In genomic region chr17:56933868-56934267, GRCh38 we compare ENCODE assay signal across 20 cellular contexts. TPM values are rescaled to one million over a fixed set of nuclear protein-coding genes. Genes with fewer than 3 reads are reported as not detected.
DNase-seq lines count a peak whose midpoint lies in the region; ATAC-seq, FAIRE-seq and TF ChIP-seq lines count a peak whose summit lies in the region.
"Had no signal": no experiment of that assay in that cellular context is flagged by ENCODE, and none has a peak within 500 bp of the region (broad histone marks: within the 10 kb centered on the region; RNA-seq: fewer than 3 reads in every experiment).

No MANE protein-coding gene starts in this region.

- peak overlapping the region; percentile 47 for H3K27ac ChIP-seq in keratinocyte (ENCODE audit: control insufficient read depth, insufficient read depth, low read length)
- H3K27ac ChIP-seq: A549, C4-2B, HL-60 had no signal

- H3K4me3 Mint-ChIP-seq in activated T-cell treated with anti-CD3 and anti-CD28 coated beads, Interleukin-2, amount 50 U/mL, for 72 hours = peak overlapping the region in 1 of 2 donors; percentile 37
- H3K4me3 Mint-ChIP-seq in activated T-cell treated with anti-CD3 and anti-CD28 coated beads, Interleukin-2, amount 50 U/mL, for 4 hours = no peak overlapping the region
- H3K4me3 Mint-ChIP-seq in central memory CD8-positive, alpha-beta T cell = no peak overlapping the region
- H3K4me3 Mint-ChIP-seq in stimulated activated effector memory CD8-positive, alpha-beta T cell treated with anti-CD3 and anti-CD28 coated beads, Interleukin-12 subunit alpha, Interleukin-12 subunit beta, amount 100 ng/mL, for 72 hours = no peak overlapping the region
- H3K4me3 Mint-ChIP-seq: CD4-positive, alpha-beta memory T cell had no signal

- no peak overlapping the region for H3K4me3 ChIP-seq in keratinocyte (ENCODE audit: control insufficient read depth in 2 of 3, extremely low read depth in 1 of 3, insufficient read depth in 2 of 3, low read depth in 1 of 3, low read length in 3 of 3)
- H3K4me3 ChIP-seq: A549, HAP-1 had no signal

- no peaks in the 10 kb centered on the region for H3K27me3 Mint-ChIP-seq in activated T-cell treated with anti-CD3 and anti-CD28 coated beads, Interleukin-2, amount 50 U/mL, for 72 hours (ENCODE audit: low read depth)
- H3K27me3 Mint-ChIP-seq in activated T-cell treated with anti-CD3 and anti-CD28 coated beads, Interleukin-2, amount 50 U/mL, for 4 hours (ENCODE audit: low read depth) = no peaks in the 10 kb centered on the region
- H3K27me3 Mint-ChIP-seq in central memory CD8-positive, alpha-beta T cell = no peaks in the 10 kb centered on the region
- H3K27me3 Mint-ChIP-seq: CD4-positive, alpha-beta memory T cell had no signal

- H2AFZ ChIP-seq in keratinocyte (ENCODE audit: control insufficient read depth, low read length) = no peak overlapping the region

- H3K9me1 ChIP-seq in keratinocyte (ENCODE audit: control insufficient read depth, extremely low read depth, insufficient read depth, low read length) = no peaks in the 10 kb centered on the region

- H3K9ac ChIP-seq in keratinocyte (ENCODE audit: control insufficient read depth, extremely low read depth, insufficient read depth, low read length) = no peak overlapping the region

- no peaks in the 10 kb centered on the region for H3K9me3 ChIP-seq in keratinocyte (ENCODE audit: control insufficient read depth, low read depth, low read length)
- H3K9me3 ChIP-seq: BE2C had no signal

- peak overlapping the region; percentile 69 for H3K27ac Mint-ChIP-seq in activated T-cell treated with anti-CD3 and anti-CD28 coated beads, Interleukin-2, amount 50 U/mL, for 72 hours
- peak overlapping the region; percentile 32 for H3K27ac Mint-ChIP-seq in central memory CD8-positive, alpha-beta T cell (ENCODE audit: low read depth)
- H3K27ac Mint-ChIP-seq in stimulated activated effector memory CD8-positive, alpha-beta T cell treated with anti-CD3 and anti-CD28 coated beads, Interleukin-12 subunit alpha, Interleukin-12 subunit beta, amount 100 ng/mL, for 72 hours = no peak overlapping the region
- H3K27ac Mint-ChIP-seq: CD4-positive, alpha-beta memory T cell had no signal

- dilution Hi-C loops in keratinocyte (cut with MboI; ENCODE audit: extremely low pct_ligation_motif_present, low sequenced_read_pairs) = no loop called here

- no peaks in the 10 kb centered on the region for H4K20me1 ChIP-seq in keratinocyte (ENCODE audit: control insufficient read depth, extremely low read depth, insufficient read depth, low read length)

- no peaks in the 10 kb centered on the region for H3K27me3 ChIP-seq in keratinocyte (ENCODE audit: control insufficient read depth, extremely low read depth, insufficient read depth, low read length)
- H3K27me3 ChIP-seq: BE2C had no signal

- FAIRE-seq in keratinocyte (lab: Jason Lieb, UNC) = no peak
- FAIRE-seq: A549, D721Med, G401.6, GM12891, H1 had no signal

- H3K36me3 Mint-ChIP-seq in activated T-cell treated with anti-CD3 and anti-CD28 coated beads, Interleukin-2, amount 50 U/mL, for 72 hours (ENCODE audit: insufficient read depth in 2 of 2) = peaks cover 13 to 55% of the 10 kb centered on the region in 2 donors
- H3K36me3 Mint-ChIP-seq in activated T-cell treated with anti-CD3 and anti-CD28 coated beads, Interleukin-2, amount 50 U/mL, for 4 hours (ENCODE audit: insufficient read depth) = peaks cover 28% of the 10 kb centered on the region
- peaks cover 22% of the 10 kb centered on the region for H3K36me3 Mint-ChIP-seq in central memory CD8-positive, alpha-beta T cell (ENCODE audit: insufficient read depth)
- H3K36me3 Mint-ChIP-seq in stimulated activated effector memory CD8-positive, alpha-beta T cell treated with anti-CD3 and anti-CD28 coated beads, Interleukin-12 subunit alpha, Interleukin-12 subunit beta, amount 100 ng/mL, for 72 hours = peaks cover 48% of the 10 kb centered on the region

- peaks cover 33% of the 10 kb centered on the region for H3K4me1 ChIP-seq in keratinocyte (ENCODE audit: control insufficient read depth, extremely low read depth, insufficient read depth, low read length)
- H3K4me1 ChIP-seq: A549, BE2C, HAP-1 had no signal

- H3K4me1 Mint-ChIP-seq in activated T-cell treated with anti-CD3 and anti-CD28 coated beads, Interleukin-2, amount 50 U/mL, for 72 hours (ENCODE audit: low read depth) = peaks cover 34% of the 10 kb centered on the region
- peaks cover 8% of the 10 kb centered on the region for H3K4me1 Mint-ChIP-seq in activated T-cell treated with anti-CD3 and anti-CD28 coated beads, Interleukin-2, amount 50 U/mL, for 4 hours (ENCODE audit: low read depth)
- H3K4me1 Mint-ChIP-seq in central memory CD8-positive, alpha-beta T cell = no peaks in the 10 kb centered on the region
- peaks cover 15% of the 10 kb centered on the region for H3K4me1 Mint-ChIP-seq in stimulated activated effector memory CD8-positive, alpha-beta T cell treated with anti-CD3 and anti-CD28 coated beads, Interleukin-12 subunit alpha, Interleukin-12 subunit beta, amount 100 ng/mL, for 72 hours
- H3K4me1 Mint-ChIP-seq: CD4-positive, alpha-beta memory T cell had no signal

- H3K4me2 ChIP-seq in keratinocyte (ENCODE audit: control insufficient read depth, extremely low read depth, insufficient read depth, low read depth, low read length) = peak overlapping the region; percentile 29
- H3K4me2 ChIP-seq: A549 had no signal

- no peaks in the 10 kb centered on the region for H3K9me3 Mint-ChIP-seq in activated T-cell treated with anti-CD3 and anti-CD28 coated beads, Interleukin-2, amount 50 U/mL, for 72 hours
- H3K9me3 Mint-ChIP-seq in activated T-cell treated with anti-CD3 and anti-CD28 coated beads, Interleukin-2, amount 50 U/mL, for 4 hours = peaks cover 5% of the 10 kb centered on the region
- H3K9me3 Mint-ChIP-seq in central memory CD8-positive, alpha-beta T cell = no peaks in the 10 kb centered on the region
- H3K9me3 Mint-ChIP-seq in stimulated activated effector memory CD8-positive, alpha-beta T cell treated with anti-CD3 and anti-CD28 coated beads, Interleukin-12 subunit alpha, Interleukin-12 subunit beta, amount 100 ng/mL, for 72 hours = no peaks in the 10 kb centered on the region

- no peak for DNase-seq in activated T-cell treated with anti-CD3 and anti-CD28 coated beads, Interleukin-2, amount 50 U/mL, for 72 hours
- no peak for DNase-seq in activated T-cell treated with anti-CD3 and anti-CD28 coated beads, Interleukin-2, amount 50 U/mL, for 4 hours
- no peak for DNase-seq in central memory CD8-positive, alpha-beta T cell (ENCODE audit: low spot score in 2 of 2)
- DNase-seq in keratinocyte (ENCODE audit: low read depth, low spot score) = no peak
- DNase-seq in stimulated activated effector memory CD8-positive, alpha-beta T cell treated with anti-CD3 and anti-CD28 coated beads, Interleukin-12 subunit alpha, Interleukin-12 subunit beta, amount 100 ng/mL, for 72 hours (ENCODE audit: low spot score in 2 of 2) = peak in 1 of 2 donors; percentile 20
- no peak for DNase-seq in HK-2 (ENCODE audit: unreplicated experiment)
- DNase-seq: BE2C; CD4-positive, alpha-beta memory T cell; DMS153; DMS79 treated with DMSO at 0.1 percent for 48 hours; EL had no signal

- H3K79me2 ChIP-seq in keratinocyte (ENCODE audit: control insufficient read depth, insufficient read depth, low read length) = no peaks in the 10 kb centered on the region

- ATAC-seq in activated T-cell treated with anti-CD3 and anti-CD28 coated beads, Interleukin-2, amount 50 U/mL, for 72 hours (replicated peaks in 1 of 2) = peak; percentile 45 to 47
- no peak for ATAC-seq in activated T-cell treated with anti-CD3 and anti-CD28 coated beads, Interleukin-2, amount 50 U/mL, for 4 hours
- no peak for ATAC-seq in central memory CD8-positive, alpha-beta T cell (replicated peaks; ENCODE audit: extremely low read depth, poor library complexity, severe bottlenecking)
- peak; percentile 43 for ATAC-seq in stimulated activated effector memory CD8-positive, alpha-beta T cell treated with anti-CD3 and anti-CD28 coated beads, Interleukin-12 subunit alpha, Interleukin-12 subunit beta, amount 100 ng/mL, for 72 hours
- ATAC-seq in GM19351 (IDR thresholded peaks at IDR 0.05; ENCODE audit: unreplicated experiment) = no peak
- ATAC-seq: A549 had no signal

- TF ChIP-seq CTCF in keratinocyte (optimal IDR thresholded peaks at IDR 0.05 in 1 of 3, IDR thresholded peaks at IDR 0.05 in 1 of 3, conservative IDR thresholded peaks at IDR 0.05 in 1 of 3; ENCODE audit: extremely low read depth in 1 of 3, insufficient read depth in 2 of 3, low read length in 3 of 3) = no peak

- H3K36me3 ChIP-seq in keratinocyte (ENCODE audit: control insufficient read depth in 2 of 2, extremely low read depth in 1 of 2, insufficient read depth in 2 of 2, low read length in 2 of 2) = peaks cover 1 to 10% of the 10 kb centered on the region in 2 experiments

RNA-seq across cellular contexts. Expression of gene TRIM25, which starts 20.0 kb away (rescaled TPM):
- total RNA-seq in activated T-cell treated with anti-CD3 and anti-CD28 coated beads, Interleukin-2, amount 50 U/mL, for 72 hours = 100 to 1,000 TPM; 197 to 235 TPM
- total RNA-seq in activated T-cell treated with anti-CD3 and anti-CD28 coated beads, Interleukin-2, amount 50 U/mL, for 4 hours = 10 to 100 TPM; 52.4 to 66.7 (median 61.2) TPM
- 35.0 to 98.7 TPM (median 60.3 TPM) in 3 replicates for polyA plus RNA-seq in keratinocyte
- polyA plus RNA-seq in keratinocyte (2011; ENCODE audit: low read depth) = 138 TPM
- 45.1 and 67.0 TPM in 2 replicates for polyA plus RNA-seq in keratinocyte (2011; cell fraction: cytosol; rRNA removed)
- 75.6 and 97.0 TPM in 2 replicates for polyA plus RNA-seq in keratinocyte (2011; cell fraction: nucleus; rRNA removed)
- 38.6 and 67.5 TPM in 2 replicates for polyA plus RNA-seq in keratinocyte (2012; ENCODE audit: low replicate concordance)
- polyA minus RNA-seq in keratinocyte = 48.1 to 70.4 TPM (median 59.6 TPM) in 3 replicates
- 55.8 TPM for polyA minus RNA-seq in keratinocyte (2011; cell fraction: cytosol; rRNA and poly(A)+ RNA removed)
- 58.3 and 90.5 TPM in 2 replicates for polyA minus RNA-seq in keratinocyte (2011; cell fraction: nucleus; rRNA and poly(A)+ RNA removed)

RNA-seq across cellular contexts. Expression of gene COIL, which starts 27.0 kb away (rescaled TPM):
- 10 to 100 TPM; 16.6 to 17.9 TPM for total RNA-seq in activated T-cell treated with anti-CD3 and anti-CD28 coated beads, Interleukin-2, amount 50 U/mL, for 72 hours
- 10 to 100 TPM; 22.9 to 23.8 (median 23.0) TPM for total RNA-seq in activated T-cell treated with anti-CD3 and anti-CD28 coated beads, Interleukin-2, amount 50 U/mL, for 4 hours
- 7.2 to 11.6 TPM (median 8.3 TPM) in 3 replicates for polyA plus RNA-seq in keratinocyte
- 23.9 TPM for polyA plus RNA-seq in keratinocyte (2011; ENCODE audit: low read depth)
- polyA plus RNA-seq in keratinocyte (2011; cell fraction: cytosol; rRNA removed) = 4.6 and 7.5 TPM in 2 replicates
- 8.7 and 13.9 TPM in 2 replicates for polyA plus RNA-seq in keratinocyte (2011; cell fraction: nucleus; rRNA removed)
- 12.0 and 13.5 TPM in 2 replicates for polyA plus RNA-seq in keratinocyte (2012; ENCODE audit: low replicate concordance)
- polyA minus RNA-seq in keratinocyte = 1.7 to 3.9 TPM (median 3.0 TPM) in 3 replicates
- 2.3 TPM for polyA minus RNA-seq in keratinocyte (2011; cell fraction: cytosol; rRNA and poly(A)+ RNA removed)
- polyA minus RNA-seq in keratinocyte (2011; cell fraction: nucleus; rRNA and poly(A)+ RNA removed) = 3.3 and 4.3 TPM in 2 replicates

RNA-seq across cellular contexts. Expression of gene SCPEP1, which starts 44.1 kb away (rescaled TPM):
- total RNA-seq in activated T-cell treated with anti-CD3 and anti-CD28 coated beads, Interleukin-2, amount 50 U/mL, for 72 hours = 10 to 100 TPM; 28.0 to 34.7 TPM
- 10 to 100 TPM; 10.8 to 17.6 (median 14.1) TPM for total RNA-seq in activated T-cell treated with anti-CD3 and anti-CD28 coated beads, Interleukin-2, amount 50 U/mL, for 4 hours
- polyA plus RNA-seq in keratinocyte = 33.7 to 43.4 TPM (median 34.4 TPM) in 3 replicates
- 29.0 TPM for polyA plus RNA-seq in keratinocyte (2011; ENCODE audit: low read depth)
- 12.3 and 14.0 TPM in 2 replicates for polyA plus RNA-seq in keratinocyte (2011; cell fraction: cytosol; rRNA removed)
- 68.3 and 81.9 TPM in 2 replicates for polyA plus RNA-seq in keratinocyte (2011; cell fraction: nucleus; rRNA removed)
- 25.0 TPM in 2 replicates for polyA plus RNA-seq in keratinocyte (2012; ENCODE audit: low replicate concordance)
- 8.3 to 11.4 TPM (median 9.4 TPM) in 3 replicates for polyA minus RNA-seq in keratinocyte
- polyA minus RNA-seq in keratinocyte (2011; cell fraction: cytosol; rRNA and poly(A)+ RNA removed) = 15.3 TPM
- 15.5 and 31.0 TPM in 2 replicates for polyA minus RNA-seq in keratinocyte (2011; cell fraction: nucleus; rRNA and poly(A)+ RNA removed)

Comparison
In these comparisons a context has a peak if more than half of its experiments do, and no peak if none do; other contexts are left out.
1. ATAC-seq: peak in activated T-cell treated with anti-CD3 and anti-CD28 coated beads, Interleukin-2, amount 50 U/mL, for 72 hours (2 of 2) and stimulated activated effector memory CD8-positive, alpha-beta T cell treated with anti-CD3 and anti-CD28 coated beads, Interleukin-12 subunit alpha, Interleukin-12 subunit beta, amount 100 ng/mL, for 72 hours (single experiment); none in activated T-cell treated with anti-CD3 and anti-CD28 coated beads, Interleukin-2, amount 50 U/mL, for 4 hours (0 of 2), central memory CD8-positive, alpha-beta T cell (single experiment) and GM19351 (single experiment).